ENCODE assay signal across 1 cellular context in the genomic region with DNA sequence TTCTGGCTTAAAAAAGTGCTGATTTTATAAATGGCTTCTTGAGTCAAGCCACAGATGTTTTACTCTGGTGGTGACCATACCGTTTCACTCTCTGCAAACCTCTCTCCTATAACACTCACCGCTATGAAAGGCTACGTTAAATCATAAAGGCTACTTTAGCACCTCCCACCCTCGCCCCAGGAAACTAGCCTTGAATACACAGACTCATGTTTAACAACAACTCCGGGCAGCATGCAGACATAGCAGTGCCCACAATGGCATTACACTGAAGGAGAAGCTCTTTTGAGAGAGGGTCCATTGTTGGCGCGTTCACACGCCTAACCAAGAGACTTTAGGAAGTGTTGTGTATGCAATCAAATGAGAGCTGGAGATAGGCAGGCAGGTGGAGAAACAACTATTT.
TF ChIP-seq lines count a peak whose summit lies in the region.

No MANE protein-coding gene starts in this region.

TF ChIP-seq in H1, 55 proteins besides CTCF, POLR2A, EP300 and RAD21:
- TF ChIP-seq HDAC2 (IDR thresholded peaks at IDR 0.05; ENCODE audit: borderline replicate concordance in 1 of 2, low read depth in 2 of 2, low read length in 2 of 2): no peak
- no peak for TF ChIP-seq SP2 (IDR thresholded peaks at IDR 0.05; ENCODE audit: low read length)
- TF ChIP-seq POU5F1 (IDR thresholded peaks at IDR 0.05; ENCODE audit: low read depth, low read length): no peak
- TF ChIP-seq CREB1 (IDR thresholded peaks at IDR 0.05): no peak
- no peak for TF ChIP-seq SIN3A (conservative IDR thresholded peaks at IDR 0.05 in 1 of 2, IDR thresholded peaks at IDR 0.05 in 1 of 2; ENCODE audit: low read depth in 1 of 2, low read length in 2 of 2)
- TF ChIP-seq, protein P1, sequence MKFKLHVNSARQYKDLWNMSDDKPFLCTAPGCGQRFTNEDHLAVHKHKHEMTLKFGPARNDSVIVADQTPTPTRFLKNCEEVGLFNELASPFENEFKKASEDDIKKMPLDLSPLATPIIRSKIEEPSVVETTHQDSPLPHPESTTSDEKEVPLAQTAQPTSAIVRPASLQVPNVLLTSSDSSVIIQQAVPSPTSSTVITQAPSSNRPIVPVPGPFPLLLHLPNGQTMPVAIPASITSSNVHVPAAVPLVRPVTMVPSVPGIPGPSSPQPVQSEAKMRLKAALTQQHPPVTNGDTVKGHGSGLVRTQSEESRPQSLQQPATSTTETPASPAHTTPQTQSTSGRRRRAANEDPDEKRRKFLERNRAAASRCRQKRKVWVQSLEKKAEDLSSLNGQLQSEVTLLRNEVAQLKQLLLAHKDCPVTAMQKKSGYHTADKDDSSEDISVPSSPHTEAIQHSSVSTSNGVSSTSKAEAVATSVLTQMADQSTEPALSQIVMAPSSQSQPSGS (IDR thresholded peaks at IDR 0.05; ENCODE audit: low read length): no peak
- TF ChIP-seq BCL11A (IDR thresholded peaks at IDR 0.05; ENCODE audit: low read depth in 2 of 2, low read length in 2 of 2): no peak
- no peak for TF ChIP-seq KDM1A (IDR thresholded peaks at IDR 0.05; ENCODE audit: borderline replicate concordance, low read length)
- no peak for TF ChIP-seq TEAD4 (IDR thresholded peaks at IDR 0.05; ENCODE audit: low read depth, low read length)
- no peak for TF ChIP-seq KDM4A (IDR thresholded peaks at IDR 0.05; ENCODE audit: low read depth, low read length, severe bottlenecking)
